28 cellular contexts compared by ENCODE assay signal in the genomic region with DNA sequence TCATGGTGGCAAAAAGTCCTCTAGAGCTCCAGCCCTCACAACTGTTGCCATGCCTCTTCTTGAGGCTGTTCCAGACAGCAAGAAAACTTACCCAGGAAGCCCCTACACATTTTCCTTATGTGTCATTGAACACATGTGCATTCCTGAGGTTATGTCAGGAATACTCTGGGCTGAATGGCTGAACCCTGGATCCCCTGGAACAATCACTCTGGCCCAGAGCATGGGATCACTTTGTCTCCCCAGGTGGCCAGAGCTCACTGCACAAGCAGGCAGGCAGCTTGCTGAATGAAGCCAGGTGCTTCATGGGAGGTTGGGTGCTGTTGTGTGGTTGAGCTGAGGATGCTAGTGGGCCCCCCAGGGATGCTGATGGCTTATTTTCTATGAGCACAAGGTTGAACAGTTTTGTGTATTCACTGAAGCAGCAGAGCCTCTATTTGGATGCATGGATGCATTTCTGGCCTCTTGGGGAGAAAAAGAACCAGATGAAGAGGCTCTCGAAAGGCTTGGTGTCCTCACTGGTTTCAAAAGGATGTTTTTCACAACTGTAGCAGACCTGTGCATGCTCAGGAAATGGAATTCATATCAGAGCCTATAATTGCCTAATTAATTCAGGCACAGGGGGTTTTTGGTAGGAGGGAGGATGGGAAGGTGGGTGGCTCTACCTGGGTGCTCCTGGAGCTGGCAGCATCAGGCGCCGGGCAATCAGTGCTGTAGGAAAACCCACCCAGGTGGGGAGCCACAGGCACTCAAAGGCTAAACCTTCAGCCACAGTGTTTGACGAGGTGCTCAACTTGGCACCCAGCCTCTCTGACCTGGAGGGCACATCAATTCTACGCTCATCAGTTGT. TPM values are rescaled to one million over a fixed set of nuclear protein-coding genes. Genes with fewer than 3 reads are reported as not detected.
A peak's percentile ranks its signal among the peaks of the same experiment; 100 is the strongest.
DNase-seq lines count a peak whose midpoint lies in the region; ATAC-seq and TF ChIP-seq lines count a peak whose summit lies in the region.
"Had no signal": no experiment of that assay in that cellular context is flagged by ENCODE, and none has a peak within 500 bp of the region (broad histone marks: within the 10 kb centered on the region; RNA-seq: fewer than 3 reads in every experiment).

No MANE protein-coding gene starts in this region.

- no peak overlapping the region for H3K4me3 ChIP-seq in testis
- H3K4me3 ChIP-seq: breast epithelium, colonic mucosa, gastrocnemius medialis, hepatocyte, left lung, spleen, thyroid gland had no signal

- H3K36me3 ChIP-seq in testis (ENCODE audit: low read depth, missing control alignments): no peaks in the 10 kb centered on the region
- H3K36me3 ChIP-seq: breast epithelium, colonic mucosa, gastrocnemius medialis, left lung, spleen, thyroid gland had no signal

- WGBS in testis, 2 donors: 78 to 90% methylated on average over 4 to 5 of the region's 5 CpGs

- no peak overlapping the region for H3K27ac ChIP-seq in testis
- H3K27ac ChIP-seq: breast epithelium, colonic mucosa, gastrocnemius medialis, hepatocyte, left lung, spleen, thyroid gland, VCaP had no signal

- ATAC-seq in HG02970 (IDR thresholded peaks at IDR 0.05; ENCODE audit: low FRiP score, unreplicated experiment): no peak
- ATAC-seq: activated CD8-positive, alpha-beta memory T cell treated with anti-CD3 and anti-CD28 coated beads, Interleukin-2, amount 10 ng/mL, durations not matched to agents 7 days and 5 days; effector memory CD8-positive, alpha-beta T cell; gastrocnemius medialis; left lung; naive thymus-derived CD4-positive, alpha-beta T cell had no signal

- no peaks in the 10 kb centered on the region for H3K27me3 ChIP-seq in testis
- H3K27me3 ChIP-seq: colonic mucosa, hepatocyte, left lung, thyroid gland had no signal

- DNase-seq in EL (peak; percentile 13), NCI-H1092 (lab: John Stamatoyannopoulos, UW) (peak; percentile 54), NCI-H345 (lab: John Stamatoyannopoulos, UW) (peak; percentile 96), posterior vena cava (ENCODE audit: low spot score) (peak; percentile 52), testis (no peak), KBM-7 (no peak)
- DNase-seq: activated CD4-positive, alpha-beta T cell treated with anti-CD3 and anti-CD28 coated beads, Interleukin-2, amount 10 ng/mL, durations not matched to agents 7 days and 5 days; activated CD8-positive, alpha-beta memory T cell treated with anti-CD3 and anti-CD28 coated beads, Interleukin-2, amount 10 ng/mL, durations not matched to agents 7 days and 5 days; activated naive CD4-positive, alpha-beta T cell treated with anti-CD3 and anti-CD28 coated beads for 36 hours; CD4-positive, CD25-positive, alpha-beta regulatory T cell; colonic mucosa; effector memory CD8-positive, alpha-beta T cell; gastrocnemius medialis; immature natural killer cell; KG1; left lung; mesendoderm; naive thymus-derived CD4-positive, alpha-beta T cell; NCI-H748 treated with DMSO at 0.1 percent for 48 hours; nucleus accumbens; stimulated activated CD4-positive, alpha-beta T cell treated with anti-CD3 and anti-CD28 coated beads, Interleukin-4, amount 100 ng/mL, for 24 hours; stimulated activated naive CD4-positive, alpha-beta T cell treated with Interleukin-2 at 50 U/mL for 16 hours; thyroid gland had no signal

- no peak for TF ChIP-seq CTCF in testis (IDR thresholded peaks at IDR 0.05)

- peaks cover 3% of the 10 kb centered on the region for H3K4me1 ChIP-seq in testis
- H3K4me1 ChIP-seq: breast epithelium, colonic mucosa, left lung, spleen, thyroid gland had no signal

- intact Hi-C loops in posterior vena cava (cut with DNase I) (no loop called here), testis (cut with DNase I; ENCODE audit: low total_unique reads) (no loop called here)

- TF ChIP-seq POLR2A in testis (IDR thresholded peaks at IDR 0.05): no peak

- in situ Hi-C loops in KBM-7 (cut with MboI; ENCODE audit: low pct_unique_long_range_greater_than_20kb, low sequenced_read_pairs): no loop called here

- no peaks in the 10 kb centered on the region for H3K9me3 ChIP-seq in testis
- H3K9me3 ChIP-seq: colonic mucosa, gastrocnemius medialis, thyroid gland had no signal

RNA-seq across cellular contexts. Expression of gene NPTX2, which starts 54.5 kb away (rescaled TPM):
- total RNA-seq in posterior vena cava (1 to 10 TPM; 1.8 to 3.3 TPM), testis (100 to 1,000 TPM; 136 to 139 TPM)
- 77.3 TPM for polyA plus RNA-seq in testis (ENCODE audit: insufficient read depth, low read depth, low replicate concordance)
- total RNA-seq: activated CD4-positive, alpha-beta T cell treated with anti-CD3 and anti-CD28 coated beads, Interleukin-2, amount 10 ng/mL, durations not matched to agents 7 days and 5 days; activated CD8-positive, alpha-beta memory T cell treated with anti-CD3 and anti-CD28 coated beads, Interleukin-2, amount 10 ng/mL, durations not matched to agents 7 days and 5 days; activated naive CD4-positive, alpha-beta T cell treated with anti-CD3 and anti-CD28 coated beads for 36 hours; CD4-positive, CD25-positive, alpha-beta regulatory T cell had no signal
- polyA plus RNA-seq: CD4-positive, CD25-positive, alpha-beta regulatory T cell; immature natural killer cell; naive thymus-derived CD4-positive, alpha-beta T cell had no signal

Comparison
In these comparisons a context has a peak if more than half of its experiments do, and no peak if none do; other contexts are left out.
1. DNase-seq: peak in EL (single experiment), NCI-H1092 (single experiment), NCI-H345 (single experiment) and posterior vena cava (single experiment); none in testis (single experiment) and KBM-7 (single experiment).
2. RNA of gene NPTX2, which starts 54.5 kb away (total RNA-seq): 136 to 139 TPM in testis; 1.8 to 3.3 TPM in posterior vena cava; every median in the first group is over 10 times any median in the second.